ENCODE assay signal across 9 cellular contexts in genomic region chr2:27133195-27133875, GRCh38. TPM values are rescaled to one million over a fixed set of nuclear protein-coding genes. Genes with fewer than 3 reads are reported as not detected.
DNase-seq lines count a peak whose midpoint lies in the region; ATAC-seq and TF ChIP-seq lines count a peak whose summit lies in the region.
"Had no signal": no experiment of that assay in that cellular context is flagged by ENCODE, and none has a peak within 500 bp of the region (broad histone marks: within the 10 kb centered on the region; RNA-seq: fewer than 3 reads in every experiment).

No MANE protein-coding gene starts in this region.

- POLR2A ChIA-PET in T-cell (lab: Charles Lee): interaction anchor here in 1 of 2 donors (0.6 to 1.0 kb wide), 2 partner anchors 9 to 361 kb away, joined by 3 to 5 read pairs; no protein-coding TSS in a partner anchor

- H3K4me3 Mint-ChIP-seq in T-cell: peak overlapping the region; percentile 91 to 94 (median 93)
- peak overlapping the region; percentile 94 for H3K4me3 Mint-ChIP-seq in osteocyte (ENCODE audit: unreplicated experiment)

- H3K27ac Mint-ChIP-seq in T-cell: peak overlapping the region; percentile 39 to 71
- H3K27ac Mint-ChIP-seq in osteocyte (ENCODE audit: unreplicated experiment): no peak overlapping the region

- ATAC-seq in T-cell (replicated peaks in 1 of 4): no peak
- ATAC-seq in activated CD4-positive, CD25-positive, alpha-beta regulatory T cell treated with anti-CD3 and anti-CD28 coated beads, Interleukin-2, amount 50 U/mL, for 24 hours: no peak
- no peak for ATAC-seq in GM21515 (IDR thresholded peaks at IDR 0.05; ENCODE audit: unreplicated experiment)

- TF ChIP-seq CTCF in GM12865 (IDR thresholded peaks at IDR 0.05; ENCODE audit: insufficient read depth, low read depth, low read length, missing control alignments): no peak
- TF ChIP-seq CTCF in osteocyte (IDR thresholded peaks at IDR 0.05): no peak

- H3K4me1 Mint-ChIP-seq in T-cell (peaks cover 25 to 33% (median 31%) of the 10 kb centered on the region in 3 donors), osteocyte (ENCODE audit: unreplicated experiment) (peaks cover 14% of the 10 kb centered on the region)

- DNase-seq in GM12865 (ENCODE audit: low read depth) (peak; percentile 40), T-cell (peak in 2 of 34 experiments; percentile 9 to 22), erythroblast (lab: John Stamatoyannopoulos, UW) (peak; percentile 50 to 52), osteocyte (ENCODE audit: extremely low spot score, unreplicated experiment) (no peak), NCI-H2196 (lab: John Stamatoyannopoulos, UW; ENCODE audit: unreplicated experiment) (no peak), GDM1 (lab: John Stamatoyannopoulos, UW) (no peak)

- H3K27me3 Mint-ChIP-seq in T-cell (no peaks in the 10 kb centered on the region), osteocyte (ENCODE audit: unreplicated experiment) (peaks cover 5% of the 10 kb centered on the region)

- no peak for TF ChIP-seq POLR2A in erythroblast (IDR thresholded peaks at IDR 0.05; ENCODE audit: low read length)

- H3K9me3 Mint-ChIP-seq in T-cell: no peaks in the 10 kb centered on the region
- H3K9me3 Mint-ChIP-seq in osteocyte (ENCODE audit: unreplicated experiment): no peaks in the 10 kb centered on the region

- H3K36me3 Mint-ChIP-seq in T-cell: peaks cover 13% of the 10 kb centered on the region
- H3K36me3 Mint-ChIP-seq in osteocyte (ENCODE audit: unreplicated experiment): peaks cover 25% of the 10 kb centered on the region

- peak overlapping the region; percentile 79 for H3K4me3 ChIP-seq in GM12865 (ENCODE audit: low read depth, low read length)

- CTCF ChIA-PET in T-cell (lab: Charles Lee): interaction anchor here in 1 of 2 donors (1.0 to 2.0 kb wide), 2 partner anchors 10 to 52 kb away, joined by 4 to 9 read pairs; partner anchors contain the start of gene ABHD1

RNA-seq across cellular contexts. Expression of gene PREB, which starts 1.1 kb away (rescaled TPM):
- 10 to 100 TPM; 23.3 to 62.2 (median 59.9) TPM for total RNA-seq in T-cell
- total RNA-seq in osteocyte: 42.7 and 46.3 TPM in 2 replicates

RNA-seq across cellular contexts. Expression of gene PRR30, which starts 5.9 kb away (rescaled TPM):
- total RNA-seq in T-cell (not detected), osteocyte (not detected in 2 replicates)
- total RNA-seq: NCI-H460 had no signal

RNA-seq across cellular contexts. Expression of gene ABHD1, which starts 9.7 kb away (rescaled TPM):
- total RNA-seq in T-cell: 1 to 10 TPM in 3 of 5 donors, under 1 TPM in 2; 0.66 to 1.4 (median 1.2) TPM
- 0.48 TPM in 1 of 2 replicates, not detected in the other for total RNA-seq in osteocyte

RNA-seq across cellular contexts. Expression of gene CGREF1, which starts 14.4 kb away (rescaled TPM):
- 1 to 10 TPM in 1 of 5 donors, under 1 TPM in 3, not detected in 1; 0.21 to 1.1 (median 0.34) TPM for total RNA-seq in T-cell
- 1.2 and 1.9 TPM in 2 replicates for total RNA-seq in osteocyte

RNA-seq across cellular contexts. Expression of gene TCF23, which starts 15.5 kb away (rescaled TPM):
- not detected for total RNA-seq in T-cell
- total RNA-seq in osteocyte: not detected in 2 replicates
- total RNA-seq: NCI-H460 had no signal

Comparison
In these comparisons a context has a peak if more than half of its experiments do, and no peak if none do; other contexts are left out.
1. DNase-seq: peak in GM12865 (single experiment) and erythroblast (2 of 2); none in osteocyte (single experiment), NCI-H2196 (single experiment) and GDM1 (single experiment).